ENCODE assay signal across 9 cellular contexts in genomic region chr12:103799504-103800251, GRCh38. TPM values are rescaled to one million over a fixed set of nuclear protein-coding genes. Genes with fewer than 3 reads are reported as not detected.
DNase-seq lines count a peak whose midpoint lies in the region; TF ChIP-seq lines count a peak whose summit lies in the region.
"Had no signal": no experiment of that assay in that cellular context is flagged by ENCODE, and none has a peak within 500 bp of the region (broad histone marks: within the 10 kb centered on the region; RNA-seq: fewer than 3 reads in every experiment).

No MANE protein-coding gene starts in this region.

- no peak overlapping the region for H3K23ac ChIP-seq in mesendoderm (ENCODE audit: low read length)

- no peak overlapping the region for H3K56ac ChIP-seq in mesendoderm (ENCODE audit: low read length)

- peak overlapping the region; percentile 96 for H3K27ac ChIP-seq in mammary epithelial cell (ENCODE audit: insufficient read depth, low read depth, low read length)
- no peak overlapping the region for H3K27ac ChIP-seq in mesendoderm (ENCODE audit: low read depth, low read length)

- H3K79me1 ChIP-seq in mesendoderm (ENCODE audit: low read length): no peaks in the 10 kb centered on the region

- no peak overlapping the region for H3K18ac ChIP-seq in mesendoderm (ENCODE audit: low read length)

- CTCF ChIA-PET in mammary epithelial cell (lab: Charles Lee; ENCODE audit: low non-redundant PET): no interaction called here
- CTCF ChIA-PET in GM10248 (lab: Yijun Ruan, JAX): interaction anchor here (1.3 kb wide), 1 partner anchor 11 kb away, joined by 4 read pairs; no protein-coding TSS in a partner anchor

- peaks cover 29% of the 10 kb centered on the region for H3K36me3 ChIP-seq in mammary epithelial cell (ENCODE audit: insufficient read depth, low read length)
- H3K36me3 ChIP-seq in mesendoderm (ENCODE audit: control insufficient read depth, insufficient read depth, low read length): no peaks in the 10 kb centered on the region

- H3K27me3 ChIP-seq in mammary epithelial cell (ENCODE audit: insufficient read depth, low read length) (no peaks in the 10 kb centered on the region), mesendoderm (ENCODE audit: insufficient read depth, low read length, poor library complexity) (no peaks in the 10 kb centered on the region)
- H3K27me3 ChIP-seq: Peyer's patch had no signal

- H3K4me1 ChIP-seq in mammary epithelial cell (ENCODE audit: insufficient read depth, low read length) (peaks cover 59% of the 10 kb centered on the region), mesendoderm (ENCODE audit: control insufficient read depth, low read depth, low read length) (no peaks in the 10 kb centered on the region)

- no peak overlapping the region for H2BK120ac ChIP-seq in mesendoderm (ENCODE audit: low read depth, low read length)

- WGBS in mammary epithelial cell (ENCODE audit: low coverage, missing lambda C conversion rate): 29% methylated on average over 10 of the region's 10 CpGs
- WGBS in mesendoderm (ENCODE audit: extremely low coverage, insufficient coverage, low lambda C conversion rate): 100% methylated on average over 3 of the region's 10 CpGs

- POLR2A ChIA-PET in GM10248 (lab: Yijun Ruan, JAX): no interaction called here

- no peaks in the 10 kb centered on the region for H4K20me1 ChIP-seq in mammary epithelial cell (ENCODE audit: insufficient read depth, low read length)

- dilution Hi-C loops in mammary epithelial cell (cut with HindIII; ENCODE audit: low sequenced_read_pairs): no loop called here

- BruUV-seq in mammary epithelial cell (replicated peaks; lab: Mats Ljungman, UMichigan): no TSS peak

- H2AFZ ChIP-seq in mammary epithelial cell (ENCODE audit: low read depth, low read length): no peak overlapping the region

- DNase-seq in COLO668 (lab: John Stamatoyannopoulos, UW; ENCODE audit: unreplicated experiment): peak; percentile 87
- DNase-seq in NCI-H2107 (lab: John Stamatoyannopoulos, UW): peak; percentile 92
- peak; percentile 95 for DNase-seq in mammary epithelial cell
- DNase-seq in mesendoderm: peak; percentile 36
- no peak for DNase-seq in GM10248 (ENCODE audit: extremely low spot score)
- DNase-seq in activated CD4-positive, alpha-beta T cell treated with anti-CD3 and anti-CD28 coated beads, Interleukin-2, amount 50 U/mL, for 48 hours: no peak
- no peak for DNase-seq in anterior cingulate cortex (lab: John Stamatoyannopoulos, UW)
- no peak for DNase-seq in 8988T

- H3K4me3 ChIP-seq in mammary epithelial cell (replicated peaks in 1 of 3; ENCODE audit: insufficient read depth in 1 of 3, low read depth in 2 of 3, low read length in 3 of 3) (no peak overlapping the region), mesendoderm (ENCODE audit: low read length) (no peak overlapping the region)

- H3K4me2 ChIP-seq in mammary epithelial cell (ENCODE audit: insufficient read depth, low read depth, low read length): peak overlapping the region; percentile 52
- no peak overlapping the region for H3K4me2 ChIP-seq in mesendoderm (ENCODE audit: low read length)

- H3K9ac ChIP-seq in mammary epithelial cell (ENCODE audit: insufficient read depth, low read length) (peak overlapping the region; percentile 65), mesendoderm (ENCODE audit: low read length) (no peak overlapping the region)

- H2BK5ac ChIP-seq in mesendoderm (ENCODE audit: low read length): no peak overlapping the region

- in situ Hi-C loops in mammary epithelial cell (cut with MboI; ENCODE audit: low sequenced_read_pairs in 2 of 2): no loop called here

- no peak overlapping the region for H4K5ac ChIP-seq in mesendoderm (ENCODE audit: low read length)

- TF ChIP-seq CTCF in mammary epithelial cell (conservative IDR thresholded peaks at IDR 0.05 in 1 of 2, IDR thresholded peaks at IDR 0.05 in 1 of 2; ENCODE audit: extremely low read depth in 1 of 2, insufficient read depth in 1 of 2, low read depth in 1 of 2, low read length in 2 of 2): no peak
- TF ChIP-seq CTCF in GM10248 (IDR thresholded peaks at IDR 0.05; ENCODE audit: control extremely low read depth, extremely low read depth, low read depth, missing control alignments): no peak

- no peak overlapping the region for H2AK5ac ChIP-seq in mesendoderm (ENCODE audit: low read length)

- intact Hi-C loops in mammary epithelial cell (cut with micrococcal nuclease): no loop called here

- H3K79me2 ChIP-seq in mammary epithelial cell (ENCODE audit: insufficient read depth, low read length): peaks cover 38% of the 10 kb centered on the region
- H3K79me2 ChIP-seq in mesendoderm (ENCODE audit: control insufficient read depth, insufficient read depth, low read length): no peaks in the 10 kb centered on the region

- H3K9me3 ChIP-seq in mammary epithelial cell (replicated peaks; ENCODE audit: insufficient read depth, low read length): no peaks in the 10 kb centered on the region
- H3K9me3 ChIP-seq: Peyer's patch had no signal

- no peak overlapping the region for H2BK15ac ChIP-seq in mesendoderm (replicated peaks; ENCODE audit: low read depth)

- H3K4ac ChIP-seq in mesendoderm (ENCODE audit: low read depth, low read length): no peak overlapping the region

- H4K8ac ChIP-seq in mesendoderm (ENCODE audit: low read depth, low read length): no peak overlapping the region

RNA-seq across cellular contexts. Expression of gene NT5DC3, which starts 41.4 kb away (rescaled TPM):
- 10 to 100 TPM; 46.4 to 98.5 TPM for total RNA-seq in mammary epithelial cell
- 8.8 TPM for polyA plus RNA-seq in mammary epithelial cell
- 44.5 TPM for polyA minus RNA-seq in mammary epithelial cell
- 3.4 TPM for polyA plus RNA-seq in mesendoderm (2013, experiment 1 of 2)
- 3.0 TPM for polyA plus RNA-seq in mesendoderm (2013, experiment 2 of 2)

Comparison
In these comparisons a context has a peak if more than half of its experiments do, and no peak if none do; other contexts are left out.
1. DNase-seq: peak in COLO668 (single experiment), NCI-H2107 (single experiment), mammary epithelial cell (single experiment) and mesendoderm (single experiment); none in GM10248 (single experiment), activated CD4-positive, alpha-beta T cell treated with anti-CD3 and anti-CD28 coated beads, Interleukin-2, amount 50 U/mL, for 48 hours (0 of 2), anterior cingulate cortex (0 of 58) and 8988T (single experiment).